Comparison of ENCODE assay signal across 26 cellular contexts in genomic region chr16:17519556-17519955, GRCh38. TPM values are rescaled to one million over a fixed set of nuclear protein-coding genes. Genes with fewer than 3 reads are reported as not detected.
DNase-seq lines count a peak whose midpoint lies in the region; ATAC-seq and TF ChIP-seq lines count a peak whose summit lies in the region.
"Had no signal": no experiment of that assay in that cellular context is flagged by ENCODE, and none has a peak within 500 bp of the region (broad histone marks: within the 10 kb centered on the region; RNA-seq: fewer than 3 reads in every experiment).

No MANE protein-coding gene starts in this region.

- H3F3A ChIP-seq in smooth muscle cell (ENCODE audit: low read depth): no peaks in the 10 kb centered on the region

- H3K4me1 Mint-ChIP-seq in HFFc6 (ENCODE audit: low read depth): peaks cover 74% of the 10 kb centered on the region
- H3K4me1 Mint-ChIP-seq in activated T-helper 2 cell treated with anti-CD3 and anti-CD28 coated beads, Interferon-gamma antibody, Interleukin-2, Interleukin-4, amounts not matched to agents 10 μg/mL and 5 μg/mL and 100 μg/mL, durations not matched to agents 14 hours and 24 hours and 36 hours (ENCODE audit: low read depth): no peaks in the 10 kb centered on the region

- H3K27me3 ChIP-seq in smooth muscle cell (ENCODE audit: low read depth) (no peaks in the 10 kb centered on the region), MG63 (no peaks in the 10 kb centered on the region)
- H3K27me3 ChIP-seq: BLaER1, SJCRH30 had no signal

- TF ChIP-seq CTCF in HFFc6 (IDR thresholded peaks at IDR 0.05) (no peak), WI38 (IDR thresholded peaks at IDR 0.05; ENCODE audit: low read depth, low read length) (no peak), smooth muscle cell (IDR thresholded peaks at IDR 0.05; ENCODE audit: borderline replicate concordance, insufficient read depth, poor library complexity, severe bottlenecking) (no peak)

- H3K9me3 ChIP-seq in smooth muscle cell (replicated peaks; ENCODE audit: low read depth) (no peaks in the 10 kb centered on the region), MG63 (no peaks in the 10 kb centered on the region)
- H3K9me3 ChIP-seq: BLaER1, Caco-2, HAP-1, SJCRH30 had no signal

- H3K9me3 Mint-ChIP-seq in HFFc6: no peaks in the 10 kb centered on the region
- no peaks in the 10 kb centered on the region for H3K9me3 Mint-ChIP-seq in activated T-helper 2 cell treated with anti-CD3 and anti-CD28 coated beads, Interferon-gamma antibody, Interleukin-2, Interleukin-4, amounts not matched to agents 10 μg/mL and 5 μg/mL and 100 μg/mL, durations not matched to agents 14 hours and 24 hours and 36 hours
- H3K9me3 Mint-ChIP-seq: CD4-positive, alpha-beta T cell had no signal

- peak overlapping the region; percentile 0; the same call in 1 of the 2 replicates for H3K4me3 ChIP-seq in WI38 (ENCODE audit: low read depth, low read length)
- no peak overlapping the region for H3K4me3 ChIP-seq in smooth muscle cell
- H3K4me3 ChIP-seq in MG63: no peak overlapping the region; the same call in 1 of the 2 replicates
- H3K4me3 ChIP-seq: BLaER1, HAP-1, SJCRH30 had no signal

- no peaks in the 10 kb centered on the region for H3K79me2 ChIP-seq in smooth muscle cell (ENCODE audit: low read depth)

- H3K4me3 Mint-ChIP-seq in HFFc6: peak overlapping the region; percentile 73
- H3K4me3 Mint-ChIP-seq in activated T-helper 2 cell treated with anti-CD3 and anti-CD28 coated beads, Interferon-gamma antibody, Interleukin-2, Interleukin-4, amounts not matched to agents 10 μg/mL and 5 μg/mL and 100 μg/mL, durations not matched to agents 14 hours and 24 hours and 36 hours (ENCODE audit: low read depth): no peak overlapping the region
- H3K4me3 Mint-ChIP-seq: CD4-positive, alpha-beta T cell had no signal

- no peaks in the 10 kb centered on the region for H4K20me1 ChIP-seq in smooth muscle cell (ENCODE audit: low read depth)
- H4K20me1 ChIP-seq: BLaER1 had no signal

- no peak for ATAC-seq in GM21360 (IDR thresholded peaks at IDR 0.05; ENCODE audit: unreplicated experiment)
- ATAC-seq: HepG2 had no signal

- 32% methylated on average over 5 of the region's 5 CpGs for WGBS in smooth muscle cell (ENCODE audit: low lambda C conversion rate)

- DNase-seq in HFFc6: peak; percentile 21
- DNase-seq in fibroblast of peridontal ligament (ENCODE audit: extremely low read depth): peak; percentile 7
- no peak for DNase-seq in smooth muscle cell (lab: John Stamatoyannopoulos, UW; ENCODE audit: unreplicated experiment)
- no peak for DNase-seq in activated T-helper 2 cell treated with anti-CD3 and anti-CD28 coated beads, Interferon-gamma antibody, Interleukin-2, Interleukin-4, amounts not matched to agents 10 μg/mL and 5 μg/mL and 100 μg/mL, durations not matched to agents 14 hours and 24 hours and 36 hours (ENCODE audit: low spot score)
- DNase-seq in MG63: no peak
- DNase-seq in GF-D8 (lab: John Stamatoyannopoulos, UW): no peak
- DNase-seq: ACHN; Caco-2; CD4-positive, alpha-beta T cell; DND-41; GDM1; KBM-7; NCI-H1092 treated with DMSO at 0.1 percent for 48 hours; NCI-H146; NCI-H2029; NCI-H226; NCI-H524; NCI-H774; NK-92 treated with Interleukin-12 subunit alpha and Interleukin-12 subunit beta, amount 100 ng/mL, for 24 hours; SJCRH30 had no signal

- H3K36me3 Mint-ChIP-seq in HFFc6 (ENCODE audit: low read depth): no peaks in the 10 kb centered on the region; the same call in 1 of the 2 replicates
- no peaks in the 10 kb centered on the region for H3K36me3 Mint-ChIP-seq in activated T-helper 2 cell treated with anti-CD3 and anti-CD28 coated beads, Interferon-gamma antibody, Interleukin-2, Interleukin-4, amounts not matched to agents 10 μg/mL and 5 μg/mL and 100 μg/mL, durations not matched to agents 14 hours and 24 hours and 36 hours (ENCODE audit: low read depth)

- H3K4me1 ChIP-seq in smooth muscle cell (ENCODE audit: low read depth): peaks cover 2% of the 10 kb centered on the region
- H3K4me1 ChIP-seq: BLaER1, Caco-2, HAP-1, SJCRH30 had no signal

- H2AFZ ChIP-seq in smooth muscle cell (ENCODE audit: low read depth): no peak overlapping the region

- no peaks in the 10 kb centered on the region; the same call in 1 of the 2 replicates for H3K27me3 Mint-ChIP-seq in HFFc6 (ENCODE audit: insufficient read depth)
- peaks cover 35% of the 10 kb centered on the region for H3K27me3 Mint-ChIP-seq in activated T-helper 2 cell treated with anti-CD3 and anti-CD28 coated beads, Interferon-gamma antibody, Interleukin-2, Interleukin-4, amounts not matched to agents 10 μg/mL and 5 μg/mL and 100 μg/mL, durations not matched to agents 14 hours and 24 hours and 36 hours (ENCODE audit: low read depth)

- intact Hi-C loops in activated T-helper 2 cell treated with anti-CD3 and anti-CD28 coated beads, Interferon-gamma antibody, Interleukin-2, Interleukin-4, amounts not matched to agents 10 μg/mL and 5 μg/mL and 100 μg/mL, durations not matched to agents 14 hours and 24 hours and 36 hours (cut with micrococcal nuclease): no loop called here

- H3K4me2 ChIP-seq in smooth muscle cell: peak overlapping the region; percentile 54
- H3K4me2 ChIP-seq: BLaER1 had no signal

- peak overlapping the region; percentile 72 for H3K9ac ChIP-seq in smooth muscle cell (ENCODE audit: low read depth)
- H3K9ac ChIP-seq: BLaER1 had no signal

- peak overlapping the region; percentile 94 for H3K27ac ChIP-seq in smooth muscle cell (ENCODE audit: low read depth)
- H3K27ac ChIP-seq: BLaER1, HL-60, SJCRH30 had no signal

- no peaks in the 10 kb centered on the region for H3K36me3 ChIP-seq in smooth muscle cell (ENCODE audit: low read depth)
- H3K36me3 ChIP-seq in MG63: no peaks in the 10 kb centered on the region
- H3K36me3 ChIP-seq: BLaER1, HAP-1, SJCRH30 had no signal

- H3K27ac Mint-ChIP-seq in HFFc6: peak overlapping the region; percentile 78
- no peak overlapping the region for H3K27ac Mint-ChIP-seq in activated T-helper 2 cell treated with anti-CD3 and anti-CD28 coated beads, Interferon-gamma antibody, Interleukin-2, Interleukin-4, amounts not matched to agents 10 μg/mL and 5 μg/mL and 100 μg/mL, durations not matched to agents 14 hours and 24 hours and 36 hours
- H3K27ac Mint-ChIP-seq: CD4-positive, alpha-beta T cell had no signal

RNA-seq across cellular contexts. Expression of gene XYLT1, which starts 48.8 kb away (rescaled TPM):
- total RNA-seq in HFFc6 (2021; fragmentation: NEBNext Ultra II Directional; extraction: Animal tissue kit (Norgen Biotek cat#: 25700)): 10 to 100 TPM; 22.0 to 51.1 (median 27.5) TPM
- 19.9 and 22.4 TPM in 2 replicates for total RNA-seq in smooth muscle cell
- 8.2 and 9.5 TPM in 2 replicates for polyA plus RNA-seq in smooth muscle cell
- total RNA-seq in activated T-helper 2 cell treated with anti-CD3 and anti-CD28 coated beads, Interferon-gamma antibody, Interleukin-2, Interleukin-4, amounts not matched to agents 10 μg/mL and 5 μg/mL and 100 μg/mL, durations not matched to agents 14 hours and 24 hours and 36 hours: 15.7 and 18.9 TPM in 2 replicates
- total RNA-seq in MG63 (2014; rRNA removed; shearing (Covaris generic); ENCODE audit: low replicate concordance): 6.6 and 7.3 TPM in 2 replicates
- total RNA-seq: HepG2 had no signal
- polyA plus RNA-seq: HepG2 had no signal

Comparison
In these comparisons a context has a peak if more than half of its experiments do, and no peak if none do; other contexts are left out.
1. DNase-seq: peak in HFFc6 (single experiment) and fibroblast of peridontal ligament (single experiment); none in smooth muscle cell (single experiment), activated T-helper 2 cell treated with anti-CD3 and anti-CD28 coated beads, Interferon-gamma antibody, Interleukin-2, Interleukin-4, amounts not matched to agents 10 μg/mL and 5 μg/mL and 100 μg/mL, durations not matched to agents 14 hours and 24 hours and 36 hours (single experiment), MG63 (single experiment) and GF-D8 (single experiment).